8 cellular contexts compared by ENCODE assay signal in the genomic region with DNA sequence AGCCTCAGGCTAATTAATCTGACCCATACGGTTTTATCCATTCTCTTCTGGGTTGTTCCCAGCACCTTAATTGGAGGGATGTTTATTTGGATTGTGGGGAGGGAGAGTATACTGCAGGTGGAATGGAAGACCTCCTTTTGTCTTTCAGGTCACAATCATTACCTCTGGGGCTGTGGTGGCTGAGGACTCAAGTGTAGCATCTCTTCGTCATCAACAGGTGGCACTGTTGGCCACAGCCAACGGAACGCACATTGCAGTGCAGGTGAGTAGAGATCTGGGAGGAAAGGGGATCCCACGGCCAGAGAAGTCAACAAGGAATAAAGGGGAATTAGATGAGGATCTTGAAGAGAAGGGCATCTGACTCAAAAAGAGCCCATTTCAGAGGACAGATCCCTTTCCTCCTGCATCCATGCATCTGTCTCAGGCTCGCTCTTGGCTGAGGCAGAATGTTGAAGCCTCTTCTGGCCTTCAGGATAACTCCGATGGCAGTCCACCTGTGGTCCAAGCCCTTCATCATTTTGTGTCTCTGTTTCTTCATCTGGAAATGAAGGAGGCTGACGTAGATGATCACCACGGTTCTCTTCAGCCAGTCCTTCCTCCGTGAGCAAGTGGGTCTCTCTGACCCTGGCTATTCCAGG. TPM values are rescaled to one million over a fixed set of nuclear protein-coding genes. Genes with fewer than 3 reads are reported as not detected.
DNase-seq lines count a peak whose midpoint lies in the region; ATAC-seq and TF ChIP-seq lines count a peak whose summit lies in the region.

No MANE protein-coding gene starts in this region.

- 49% methylated on average over 10 of the region's 10 CpGs for WGBS in mammary epithelial cell (ENCODE audit: low coverage, missing lambda C conversion rate)

- no peak overlapping the region for H3K4me3 ChIP-seq in KMS-11 (IDR thresholded peaks at IDR 0.05; ENCODE audit: insufficient read depth, low read depth, low read length)
- H3K4me3 ChIP-seq in mammary epithelial cell (replicated peaks in 1 of 3; ENCODE audit: insufficient read depth in 1 of 3, low read depth in 2 of 3, low read length in 3 of 3), result no peak overlapping the region
- no peak overlapping the region for H3K4me3 ChIP-seq in tibial artery

- no peak overlapping the region for H3K4me2 ChIP-seq in KMS-11
- H3K4me2 ChIP-seq in mammary epithelial cell (ENCODE audit: insufficient read depth, low read depth, low read length), result no peak overlapping the region

- H3K9ac ChIP-seq in KMS-11 (no peak overlapping the region), mammary epithelial cell (ENCODE audit: insufficient read depth, low read length) (no peak overlapping the region)

- H3K27ac ChIP-seq in KMS-11, result no peak overlapping the region
- H3K27ac ChIP-seq in mammary epithelial cell (ENCODE audit: insufficient read depth, low read depth, low read length), result no peak overlapping the region
- H3K27ac ChIP-seq in tibial artery, result no peak overlapping the region

- TF ChIP-seq CTCF in KMS-11 (conservative IDR thresholded peaks at IDR 0.05; ENCODE audit: low read depth, low read length) (peak; percentile 94), mammary epithelial cell (conservative IDR thresholded peaks at IDR 0.05 in 1 of 2, IDR thresholded peaks at IDR 0.05 in 1 of 2; ENCODE audit: extremely low read depth in 1 of 2, insufficient read depth in 1 of 2, low read depth in 1 of 2, low read length in 2 of 2) (peak; percentile 88 to 90), tibial artery (IDR thresholded peaks at IDR 0.05) (peak; percentile 56 to 57)

- no peaks in the 10 kb centered on the region for H3K27me3 ChIP-seq in KMS-11 (ENCODE audit: insufficient read depth, low read depth)
- H3K27me3 ChIP-seq in mammary epithelial cell (ENCODE audit: insufficient read depth, low read length), result no peaks in the 10 kb centered on the region
- no peaks in the 10 kb centered on the region for H3K27me3 ChIP-seq in tibial artery

- H4K20me1 ChIP-seq in KMS-11 (ENCODE audit: insufficient read depth), result no peaks in the 10 kb centered on the region
- H4K20me1 ChIP-seq in mammary epithelial cell (ENCODE audit: insufficient read depth, low read length), result no peaks in the 10 kb centered on the region

- H3K79me2 ChIP-seq in KMS-11 (ENCODE audit: insufficient read depth, low read depth), result peaks cover 18% of the 10 kb centered on the region
- H3K79me2 ChIP-seq in mammary epithelial cell (ENCODE audit: insufficient read depth, low read length), result peaks cover 16% of the 10 kb centered on the region

- ATAC-seq in GM21723 (IDR thresholded peaks at IDR 0.05; ENCODE audit: unreplicated experiment), result no peak
- ATAC-seq in HG03378 (IDR thresholded peaks at IDR 0.05; ENCODE audit: unreplicated experiment), result no peak

- dilution Hi-C loops in mammary epithelial cell (cut with HindIII; ENCODE audit: low sequenced_read_pairs), result no loop called here

- H2AFZ ChIP-seq in KMS-11 (ENCODE audit: low read depth), result no peak overlapping the region
- no peak overlapping the region for H2AFZ ChIP-seq in mammary epithelial cell (ENCODE audit: low read depth, low read length)

- no peaks in the 10 kb centered on the region for H3K9me3 ChIP-seq in mammary epithelial cell (replicated peaks; ENCODE audit: insufficient read depth, low read length)
- no peaks in the 10 kb centered on the region for H3K9me3 ChIP-seq in tibial artery

- intact Hi-C loops in mammary epithelial cell (cut with micrococcal nuclease) (no loop called here), tibial artery (cut with DNase I; ENCODE audit: low total_unique reads) (no loop called here)

- H3K36me3 ChIP-seq in KMS-11 (ENCODE audit: insufficient read depth), result no peaks in the 10 kb centered on the region
- no peaks in the 10 kb centered on the region for H3K36me3 ChIP-seq in mammary epithelial cell (ENCODE audit: insufficient read depth, low read length)
- peaks cover 38 to 73% (median 66%) of the 10 kb centered on the region in 3 donors for H3K36me3 ChIP-seq in tibial artery

- peaks cover 23% of the 10 kb centered on the region for H3K4me1 ChIP-seq in KMS-11 (ENCODE audit: low read depth, poor library complexity, severe bottlenecking)
- H3K4me1 ChIP-seq in mammary epithelial cell (ENCODE audit: insufficient read depth, low read length), result peaks cover 36% of the 10 kb centered on the region
- peaks cover 0 to 12% (median 1%) of the 10 kb centered on the region in 4 donors for H3K4me1 ChIP-seq in tibial artery

- CTCF ChIA-PET in mammary epithelial cell (lab: Charles Lee; ENCODE audit: low non-redundant PET), result interaction anchor here (0.5 to 0.6 kb wide), 2 partner anchors 155 to 1694 kb away, joined by 3 to 6 read pairs; no protein-coding TSS in a partner anchor

- in situ Hi-C loops in mammary epithelial cell (cut with MboI; ENCODE audit: low sequenced_read_pairs in 2 of 2), result loop anchor here in 1 of 2 donors (25.0 kb wide), 1 partner anchor 443 kb away; the partner anchor contains the start of gene ARMC12

- DNase-seq in Daoy (ENCODE audit: low read depth) (peak; percentile 53), SW480 (ENCODE audit: low spot score) (peak; percentile 44), mammary epithelial cell (peak; percentile 34), left kidney (ENCODE audit: low read depth, low spot score) (peak; percentile 75), tibial artery (peak in 1 of 2 donors; percentile 29)

- BruUV-seq in mammary epithelial cell (replicated peaks; lab: Mats Ljungman, UMichigan), result no TSS peak

RNA-seq across cellular contexts. Expression of gene DEF6, which starts 3.2 kb away (rescaled TPM):
- 20.0 and 23.6 TPM in 2 replicates for total RNA-seq in Daoy (2014; rRNA removed; shearing (Covaris generic))
- 10 to 100 TPM; 12.8 to 32.9 TPM for total RNA-seq in mammary epithelial cell
- polyA plus RNA-seq in mammary epithelial cell, result 19.3 TPM
- 4.4 TPM for polyA minus RNA-seq in mammary epithelial cell

RNA-seq across cellular contexts. Expression of gene ZNF76, which starts 34.9 kb away (rescaled TPM):
- total RNA-seq in Daoy (2014; rRNA removed; shearing (Covaris generic)), result 9.1 and 12.5 TPM in 2 replicates
- 10 to 100 TPM; 18.8 to 21.9 TPM for total RNA-seq in mammary epithelial cell
- polyA plus RNA-seq in mammary epithelial cell, result 13.2 TPM
- 44.4 TPM for polyA minus RNA-seq in mammary epithelial cell

RNA-seq across cellular contexts. Expression of gene PPARD, which starts 47.9 kb away (rescaled TPM):
- 2.9 and 5.6 TPM in 2 replicates for total RNA-seq in Daoy (2014; rRNA removed; shearing (Covaris generic))
- total RNA-seq in mammary epithelial cell, result 10 to 100 TPM in 1 of 2 donors, 1 to 10 TPM in 1; 6.8 to 47.1 TPM
- 21.6 TPM for polyA plus RNA-seq in mammary epithelial cell
- polyA minus RNA-seq in mammary epithelial cell, result 33.6 TPM
